ENCODE assay signal across 27 cellular contexts in the genomic region with DNA sequence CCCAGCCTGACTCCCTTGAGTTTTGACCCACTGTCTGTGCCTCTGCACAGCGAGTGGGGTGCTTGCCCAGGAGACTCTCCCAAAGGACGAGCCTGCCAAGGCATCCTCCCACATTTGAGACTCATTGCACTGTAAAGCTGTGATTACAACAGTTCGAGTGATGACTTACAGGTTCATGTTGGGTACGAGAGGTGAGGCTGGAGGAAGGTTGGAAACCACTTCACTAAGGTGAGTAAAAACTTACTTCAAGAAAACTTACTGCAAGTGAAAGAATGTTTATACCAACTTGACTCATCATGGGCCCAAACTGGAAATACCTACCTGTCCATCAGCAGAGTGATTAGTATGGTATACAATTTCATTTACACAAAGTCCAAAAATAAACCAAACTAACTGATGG.
"Had no signal": no experiment of that assay in that cellular context is flagged by ENCODE, and none has a peak within 500 bp of the region (broad histone marks: within the 10 kb centered on the region; RNA-seq: fewer than 3 reads in every experiment).

No MANE protein-coding gene starts in this region.

- H3K27me3 ChIP-seq: adrenal gland, Peyer's patch had no signal

- ATAC-seq: activated CD8-positive, alpha-beta T cell treated with anti-CD3 and anti-CD28 coated beads, Interleukin-2, amount 10 ng/mL, durations not matched to agents 7 days and 5 days; K562; T-helper 17 cell; WTC11 had no signal

- H3K4me1 ChIP-seq: adrenal gland, Peyer's patch had no signal

- DNase-seq: activated CD4-positive, alpha-beta T cell treated with anti-CD3 and anti-CD28 coated beads for 48 hours; activated CD4-positive, alpha-beta T cell treated with anti-CD3 and anti-CD28 coated beads, Interleukin-2, amount 50 U/mL, for 4 hours; activated CD4-positive, CD25-positive, alpha-beta regulatory T cell treated with anti-CD3 and anti-CD28 coated beads, Interleukin-2, amount 50 U/mL, for 72 hours; activated CD8-positive, alpha-beta memory T cell treated with anti-CD3 and anti-CD28 coated beads, Interleukin-2, amount 50 U/mL, for 48 hours; activated CD8-positive, alpha-beta T cell treated with anti-CD3 and anti-CD28 coated beads, Interleukin-2, amount 10 ng/mL, durations not matched to agents 7 days and 5 days; activated naive CD4-positive, alpha-beta T cell treated with anti-CD3 and anti-CD28 coated beads, Interleukin-2, amount 50 U/mL, for 16 hours; activated naive CD8-positive, alpha-beta T cell treated with anti-CD3 and anti-CD28 coated beads, Interleukin-2, amount 10 ng/mL, durations not matched to agents 7 days and 5 days; activated T-cell treated with anti-CD3 and anti-CD28 coated beads, Interleukin-2, amount 50 U/mL, for 1 hour; adrenal gland; anterior cingulate cortex; central memory CD4-positive, alpha-beta T cell; Karpas-422; NCI-H1048; NCI-H146; NCI-H187 treated with DMSO at 0.1 percent for 48 hours; NCI-H2081 treated with DMSO at 0.1 percent for 48 hours; NCI-H2171 treated with DMSO at 0.1 percent for 48 hours; NCI-H510A treated with DMSO at 0.1 percent for 48 hours; NCI-H69; NK-92 treated with Interleukin-12 subunit alpha and Interleukin-12 subunit beta, amount 100 ng/mL, for 24 hours; OCI-M1; Peyer's patch; SIG-M5; T-helper 17 cell; T-helper 9 cell had no signal

- H3K36me3 ChIP-seq: adrenal gland, Peyer's patch had no signal

- H3K27ac ChIP-seq: adrenal gland, Peyer's patch had no signal

- H3K4me3 ChIP-seq: adrenal gland, K562, Peyer's patch had no signal

- H3K36me3 Mint-ChIP-seq: activated naive CD8-positive, alpha-beta T cell treated with anti-CD3 and anti-CD28 coated beads, Interleukin-2, amount 10 ng/mL, durations not matched to agents 7 days and 5 days; WTC11 had no signal

- FAIRE-seq: K562 had no signal

- H3K9me3 Mint-ChIP-seq: activated naive CD8-positive, alpha-beta T cell treated with anti-CD3 and anti-CD28 coated beads, Interleukin-2, amount 10 ng/mL, durations not matched to agents 7 days and 5 days; WTC11 had no signal

- H3K4me1 Mint-ChIP-seq: activated naive CD8-positive, alpha-beta T cell treated with anti-CD3 and anti-CD28 coated beads, Interleukin-2, amount 10 ng/mL, durations not matched to agents 7 days and 5 days; T-helper 17 cell had no signal

- H3K4me3 Mint-ChIP-seq: activated CD8-positive, alpha-beta T cell treated with anti-CD3 and anti-CD28 coated beads, Interleukin-2, amount 10 ng/mL, durations not matched to agents 7 days and 5 days; activated naive CD8-positive, alpha-beta T cell treated with anti-CD3 and anti-CD28 coated beads, Interleukin-2, amount 10 ng/mL, durations not matched to agents 7 days and 5 days; T-helper 17 cell; WTC11 had no signal

- H3K9me3 ChIP-seq: adrenal gland, Peyer's patch had no signal

- H3K27ac Mint-ChIP-seq: activated CD8-positive, alpha-beta T cell treated with anti-CD3 and anti-CD28 coated beads, Interleukin-2, amount 10 ng/mL, durations not matched to agents 7 days and 5 days; activated naive CD8-positive, alpha-beta T cell treated with anti-CD3 and anti-CD28 coated beads, Interleukin-2, amount 10 ng/mL, durations not matched to agents 7 days and 5 days; T-helper 17 cell; WTC11 had no signal

- H3K27me3 Mint-ChIP-seq: activated naive CD8-positive, alpha-beta T cell treated with anti-CD3 and anti-CD28 coated beads, Interleukin-2, amount 10 ng/mL, durations not matched to agents 7 days and 5 days; T-helper 17 cell had no signal
